In the genomic region with DNA sequence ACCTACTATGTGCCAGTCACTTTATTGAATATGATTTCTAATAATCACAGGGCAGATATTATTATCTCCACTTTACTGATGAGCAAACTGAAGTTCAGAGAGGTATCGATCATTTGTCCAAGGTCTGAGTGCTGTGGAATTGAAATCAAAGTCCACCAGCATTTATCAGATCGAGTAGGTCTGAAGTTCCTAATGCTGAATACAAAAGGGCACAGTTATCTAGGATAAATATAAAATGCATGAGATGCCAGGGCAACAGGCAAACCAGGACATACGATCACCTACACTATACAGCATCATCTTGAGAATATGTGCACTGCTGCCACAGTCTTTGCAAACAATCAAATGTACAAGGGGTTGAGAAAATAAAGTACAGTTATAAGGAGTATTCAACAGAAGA, we compare ENCODE assay signal across 29 cellular contexts.
"Had no signal": no experiment of that assay in that cellular context is flagged by ENCODE, and none has a peak within 500 bp of the region (broad histone marks: within the 10 kb centered on the region; RNA-seq: fewer than 3 reads in every experiment).

No MANE protein-coding gene starts in this region.

- H3K79me2 ChIP-seq: hepatocyte had no signal

- DNase-seq: heart right ventricle; islet precursor cell; left ventricle myocardium superior; lower lobe of right lung; mammary epithelial cell; mesenchymal stem cell; naive B cell; natural killer cell; nephron progenitor cell; occipital lobe; ovary; right cardiac atrium; sigmoid colon; stimulated activated CD4-positive, alpha-beta T cell treated with anti-CD3 and anti-CD28 coated beads, Interleukin-1b, Interleukin-23, amount 100 ng/mL, for 48 hours; stimulated activated CD4-positive, alpha-beta T cell treated with anti-CD3 and anti-CD28 coated beads, Interleukin-2, amount 100 ng/mL, for 48 hours; stimulated activated CD4-positive, alpha-beta T cell treated with anti-CD3 and anti-CD28 coated beads, Interleukin-4, amount 100 ng/mL, for 4 hours; stimulated activated CD8-positive, alpha-beta memory T cell treated with anti-CD3 and anti-CD28 coated beads, Interleukin-4, amount 100 ng/mL, for 48 hours; stimulated activated naive CD4-positive, alpha-beta T cell treated with Interleukin-2 at 50 U/mL for 16 hours; stimulated activated naive CD8-positive, alpha-beta T cell treated with anti-CD3 and anti-CD28 coated beads, Interleukin-15, amount 100 ng/mL, for 72 hours; substantia nigra; upper lobe of left lung had no signal

- H3K4me3 ChIP-seq: heart right ventricle, hepatocyte, lower lobe of right lung, neural progenitor cell, ovary, sigmoid colon, smooth muscle cell, tibial nerve, upper lobe of left lung, vagina had no signal

- H3K9me3 Mint-ChIP-seq: natural killer cell had no signal

- H3K27me3 ChIP-seq: heart right ventricle, hepatocyte, neural progenitor cell, neutrophil, ovary, sigmoid colon, tibial nerve, upper lobe of left lung, vagina had no signal

- H3K9ac ChIP-seq: neural progenitor cell had no signal

- H2AFZ ChIP-seq: hepatocyte, neural progenitor cell had no signal

- H3K27ac Mint-ChIP-seq: natural killer cell; nephron progenitor cell; neural progenitor cell; progenitor cell of endocrine pancreas; stimulated activated memory B cell treated with anti-CD40 and anti-IgM and Interleukin-4, amounts not matched to agents 10 μg/mL and 1 μg/mL and 100 μg/mL, for 72 hours; stimulated activated naive CD8-positive, alpha-beta T cell treated with anti-CD3 and anti-CD28 coated beads, Interleukin-15, amount 100 ng/mL, for 72 hours had no signal

- H3K27me3 Mint-ChIP-seq: naive B cell; progenitor cell of endocrine pancreas; stimulated activated memory B cell treated with anti-CD40 and anti-IgM and Interleukin-4, amounts not matched to agents 10 μg/mL and 1 μg/mL and 100 μg/mL, for 72 hours had no signal

- H3K36me3 ChIP-seq: heart right ventricle, lower lobe of right lung, neural progenitor cell, neutrophil, ovary, sigmoid colon, tibial nerve, upper lobe of left lung, vagina had no signal

- H3K27ac ChIP-seq: heart right ventricle, hepatocyte, lower lobe of right lung, neural progenitor cell, neutrophil, ovary, sigmoid colon, tibial nerve, upper lobe of left lung, vagina had no signal

- H3K36me3 Mint-ChIP-seq: natural killer cell; neural progenitor cell; stimulated activated memory B cell treated with anti-CD40 and anti-IgM and Interleukin-4, amounts not matched to agents 10 μg/mL and 1 μg/mL and 100 μg/mL, for 72 hours had no signal

- ATAC-seq: heart right ventricle; left ventricle myocardium superior; lower lobe of right lung; natural killer cell; right cardiac atrium; stimulated activated memory B cell treated with anti-CD40 and anti-IgM and Interleukin-4, amounts not matched to agents 10 μg/mL and 1 μg/mL and 100 μg/mL, for 72 hours; stimulated activated naive CD8-positive, alpha-beta T cell treated with anti-CD3 and anti-CD28 coated beads, Interleukin-15, amount 100 ng/mL, for 72 hours had no signal

- H3K9me3 ChIP-seq: lower lobe of right lung, neutrophil, ovary, sigmoid colon, tibial nerve, vagina had no signal

- H3K4me3 Mint-ChIP-seq: naive B cell; natural killer cell; nephron progenitor cell; neural progenitor cell; stimulated activated memory B cell treated with anti-CD40 and anti-IgM and Interleukin-4, amounts not matched to agents 10 μg/mL and 1 μg/mL and 100 μg/mL, for 72 hours; stimulated activated naive CD8-positive, alpha-beta T cell treated with anti-CD3 and anti-CD28 coated beads, Interleukin-15, amount 100 ng/mL, for 72 hours had no signal

- H3K4me1 ChIP-seq: heart right ventricle, lower lobe of right lung, neural progenitor cell, sigmoid colon, tibial nerve, upper lobe of left lung, vagina had no signal

- H3K4me2 ChIP-seq: hepatocyte, neural progenitor cell, smooth muscle cell had no signal

- H3K4me1 Mint-ChIP-seq: naive B cell; natural killer cell; nephron progenitor cell; neural progenitor cell; stimulated activated memory B cell treated with anti-CD40 and anti-IgM and Interleukin-4, amounts not matched to agents 10 μg/mL and 1 μg/mL and 100 μg/mL, for 72 hours; stimulated activated naive CD8-positive, alpha-beta T cell treated with anti-CD3 and anti-CD28 coated beads, Interleukin-15, amount 100 ng/mL, for 72 hours had no signal
